ENCODE assay signal across 9 cellular contexts in genomic region chr20:50713677-50714101, GRCh38. TPM values are rescaled to one million over a fixed set of nuclear protein-coding genes. Genes with fewer than 3 reads are reported as not detected.
DNase-seq lines count a peak whose midpoint lies in the region; TF ChIP-seq lines count a peak whose summit lies in the region.
"Had no signal": no experiment of that assay in that cellular context is flagged by ENCODE, and none has a peak within 500 bp of the region (broad histone marks: within the 10 kb centered on the region; RNA-seq: fewer than 3 reads in every experiment).

No MANE protein-coding gene starts in this region.

- intact Hi-C loops in sigmoid colon (cut with DNase I): no loop called here

- WGBS in hepatocyte (ENCODE audit: low lambda C conversion rate, missing lambda C conversion rate): 50% methylated on average over 7 of the region's 7 CpGs
- 58 to 68% methylated on average over 7 of the region's 7 CpGs for WGBS in sigmoid colon, 2 donors

- H3K4me3 ChIP-seq in hepatocyte (no peak overlapping the region), sigmoid colon (no peak overlapping the region)
- H3K4me3 ChIP-seq: SK-N-MC had no signal

- TF ChIP-seq POLR2A in sigmoid colon (IDR thresholded peaks at IDR 0.05): no peak

- H3K9me3 ChIP-seq in hepatocyte (ENCODE audit: low read depth) (no peaks in the 10 kb centered on the region), sigmoid colon (no peaks in the 10 kb centered on the region)

- H3K9me2 ChIP-seq in hepatocyte (replicated peaks; ENCODE audit: insufficient read depth): no peaks in the 10 kb centered on the region

- H2AFZ ChIP-seq in hepatocyte: no peak overlapping the region

- H4K20me1 ChIP-seq in hepatocyte (ENCODE audit: insufficient read depth, poor library complexity, severe bottlenecking): no peaks in the 10 kb centered on the region

- peaks cover 9% of the 10 kb centered on the region for H3K4me1 ChIP-seq in hepatocyte (ENCODE audit: insufficient read depth)
- H3K4me1 ChIP-seq in sigmoid colon: no peaks in the 10 kb centered on the region

- H3K36me3 ChIP-seq in hepatocyte (replicated peaks; ENCODE audit: insufficient read depth, low read depth) (no peaks in the 10 kb centered on the region), sigmoid colon (no peaks in the 10 kb centered on the region)

- peak; percentile 49 for TF ChIP-seq CTCF in hepatocyte (IDR thresholded peaks at IDR 0.05; ENCODE audit: poor library complexity)
- peak in 1 of 4 experiments; percentile 53 for TF ChIP-seq CTCF in sigmoid colon (IDR thresholded peaks at IDR 0.05)

- no peaks in the 10 kb centered on the region for H3K79me2 ChIP-seq in hepatocyte

- DNase-seq in HCEC 1CT (peak; percentile 28), amniotic epithelial cell (ENCODE audit: low read depth) (peak; percentile 100), hepatocyte (ENCODE audit: low spot score) (peak; percentile 59), sigmoid colon (peak; percentile 70), NCI-H1930 (lab: John Stamatoyannopoulos, UW) (no peak)
- no peak for DNase-seq in effector CD8-positive, alpha-beta T cell (lab: John Stamatoyannopoulos, UW)
- DNase-seq in stimulated activated naive CD4-positive, alpha-beta T cell treated with Interleukin-2 at 50 U/mL for 16 hours (lab: John Stamatoyannopoulos, UW): no peak
- DNase-seq in central memory CD4-positive, alpha-beta T cell: no peak

- TF ChIP-seq EP300 in sigmoid colon (IDR thresholded peaks at IDR 0.05): no peak

- no peak overlapping the region for H3K4me2 ChIP-seq in hepatocyte

- H3K27me3 ChIP-seq in hepatocyte (no peaks in the 10 kb centered on the region), sigmoid colon (no peaks in the 10 kb centered on the region)

- H3K27ac ChIP-seq in hepatocyte: no peak overlapping the region
- H3K27ac ChIP-seq in sigmoid colon: no peak overlapping the region
- H3K27ac ChIP-seq: SK-N-MC had no signal

RNA-seq across cellular contexts. Expression of gene PARD6B, which starts 17.7 kb away (rescaled TPM):
- 38.5 and 41.0 TPM in 2 replicates for total RNA-seq in hepatocyte
- polyA plus RNA-seq in hepatocyte: 14.6 and 16.1 TPM in 2 replicates
- 1 to 10 TPM in 2 of 4 donors, under 1 TPM in 2; 0.83 to 1.8 (median 1.2) TPM for total RNA-seq in sigmoid colon
- 1 to 10 TPM; 2.4 to 5.1 (median 3.0) TPM for polyA plus RNA-seq in sigmoid colon

RNA-seq across cellular contexts. Expression of gene RIPOR3, which starts 22.3 kb away (rescaled TPM):
- 4.3 and 5.6 TPM in 2 replicates for total RNA-seq in hepatocyte
- polyA plus RNA-seq in hepatocyte: 5.7 and 10.3 TPM in 2 replicates
- 10 to 100 TPM in 3 of 4 donors, 1 to 10 TPM in 1; 9.4 to 28.0 (median 15.1) TPM for total RNA-seq in sigmoid colon
- 1 to 10 TPM in 2 of 3 donors, under 1 TPM in 1; 0.92 to 7.8 (median 4.8) TPM for polyA plus RNA-seq in sigmoid colon

Comparison
In these comparisons a context has a peak if more than half of its experiments do, and no peak if none do; other contexts are left out.
1. DNase-seq: peak in HCEC 1CT (single experiment), amniotic epithelial cell (single experiment), hepatocyte (single experiment) and sigmoid colon (single experiment); none in NCI-H1930 (0 of 2), effector CD8-positive, alpha-beta T cell (single experiment), stimulated activated naive CD4-positive, alpha-beta T cell treated with Interleukin-2 at 50 U/mL for 16 hours (single experiment) and central memory CD4-positive, alpha-beta T cell (single experiment).
2. RNA of gene PARD6B, which starts 17.7 kb away (total RNA-seq): 38.5 to 41.0 TPM in hepatocyte; 0.83 to 1.8 TPM in sigmoid colon; every median in the first group is over 10 times any median in the second.